ENCODE assay signal across 16 cellular contexts in the genomic region with DNA sequence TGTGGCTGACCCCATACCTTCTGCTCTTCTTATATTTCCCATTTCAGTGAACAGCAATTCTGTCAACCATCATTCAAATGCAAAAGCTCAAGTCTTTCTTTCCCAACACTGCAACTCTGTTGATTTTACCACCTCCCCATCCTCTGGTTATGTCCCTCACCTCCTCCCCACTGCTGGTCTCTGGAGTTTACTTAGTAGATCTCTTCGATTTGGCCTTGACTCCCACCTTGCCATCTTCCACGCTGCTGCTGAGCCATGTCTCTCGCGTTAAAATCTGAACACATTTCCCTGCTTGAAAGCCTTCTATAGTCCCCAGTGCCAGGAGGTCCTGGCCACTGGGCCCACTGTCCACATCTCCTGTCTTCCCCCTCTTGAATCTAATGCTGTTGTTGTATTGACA.
"Had no signal": no experiment of that assay in that cellular context is flagged by ENCODE, and none has a peak within 500 bp of the region (broad histone marks: within the 10 kb centered on the region; RNA-seq: fewer than 3 reads in every experiment).

No MANE protein-coding gene starts in this region.

- H3K27ac ChIP-seq: brain microvascular endothelial cell, left ventricle myocardium inferior, SK-N-MC, skin epidermis, thoracic aorta, WERI-Rb-1 had no signal

- H3K27me3 ChIP-seq: brain microvascular endothelial cell had no signal

- H3K9me3 ChIP-seq: left ventricle myocardium inferior, thoracic aorta had no signal

- H3K4me3 Mint-ChIP-seq: activated naive CD4-positive, alpha-beta T cell treated with anti-CD3 and anti-CD28 coated beads, Interleukin-2, amount 10 ng/mL, durations not matched to agents 7 days and 5 days; nephron had no signal

- H3K4me1 ChIP-seq: left ventricle myocardium inferior had no signal

- H3K27ac Mint-ChIP-seq: activated naive CD4-positive, alpha-beta T cell treated with anti-CD3 and anti-CD28 coated beads, Interleukin-2, amount 10 ng/mL, durations not matched to agents 7 days and 5 days; nephron had no signal

- H3K36me3 ChIP-seq: brain microvascular endothelial cell, left ventricle myocardium inferior, thoracic aorta, WERI-Rb-1 had no signal

- H3K4me3 ChIP-seq: left ventricle myocardium inferior, SK-N-MC, skin epidermis, thoracic aorta had no signal

- DNase-seq: activated CD8-positive, alpha-beta memory T cell treated with anti-CD3 and anti-CD28 coated beads for 24 hours; activated naive CD4-positive, alpha-beta T cell treated with anti-CD3 and anti-CD28 coated beads, Interleukin-2, amount 10 ng/mL, durations not matched to agents 7 days and 5 days; anterior cingulate cortex; brain microvascular endothelial cell; effector CD8-positive, alpha-beta T cell; foreskin fibroblast; hippocampal formation; left ventricle myocardium inferior; nucleus accumbens; stimulated activated CD4-positive, alpha-beta T cell treated with anti-CD3 and anti-CD28 coated beads, Interleukin-15, amount 100 ng/mL, for 24 hours; stimulated activated CD4-positive, alpha-beta T cell treated with anti-CD3 and anti-CD28 coated beads, Interleukin-4, amount 100 ng/mL, for 1 hour; WERI-Rb-1 had no signal

- H3K27me3 Mint-ChIP-seq: activated naive CD4-positive, alpha-beta T cell treated with anti-CD3 and anti-CD28 coated beads, Interleukin-2, amount 10 ng/mL, durations not matched to agents 7 days and 5 days had no signal

- H3K9me3 Mint-ChIP-seq: nephron had no signal
